ENCODE assay signal across 20 cellular contexts in the genomic region with DNA sequence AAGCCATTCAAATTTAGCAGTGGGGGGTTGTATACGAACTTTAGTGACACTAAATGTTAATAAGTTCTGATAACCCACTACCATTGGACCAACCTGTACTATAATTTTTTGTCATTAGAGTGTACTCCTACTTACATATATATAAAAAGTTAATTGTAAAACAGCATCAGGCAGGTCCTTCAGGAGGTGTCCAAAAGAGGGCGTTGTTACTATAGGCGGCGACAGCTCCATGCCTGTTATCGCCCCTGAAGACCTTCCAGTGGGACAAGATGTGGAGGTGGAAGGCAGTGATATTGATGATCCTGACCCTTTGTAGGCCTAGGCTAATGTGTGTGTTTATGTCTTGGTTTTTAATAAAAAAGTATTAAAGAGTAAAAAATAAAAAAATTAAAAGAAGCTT. TPM values are rescaled to one million over a fixed set of nuclear protein-coding genes. Genes with fewer than 3 reads are reported as not detected.
A peak's percentile ranks its signal among the peaks of the same experiment; 100 is the strongest.
DNase-seq lines count a peak whose midpoint lies in the region; FAIRE-seq and TF ChIP-seq lines count a peak whose summit lies in the region.
"Had no signal": no experiment of that assay in that cellular context is flagged by ENCODE, and none has a peak within 500 bp of the region (broad histone marks: within the 10 kb centered on the region; RNA-seq: fewer than 3 reads in every experiment).

No MANE protein-coding gene starts in this region.

- H3K36me3 Mint-ChIP-seq in activated naive CD8-positive, alpha-beta T cell treated with anti-CD3 and anti-CD28 coated beads for 36 hours, result peaks cover 9% of the 10 kb centered on the region

- H3K27ac ChIP-seq in breast epithelium, result no peak overlapping the region
- H3K27ac ChIP-seq: cardiac muscle cell, SK-N-MC, skin epidermis, thoracic aorta had no signal

- FAIRE-seq in A204.1 (lab: Jason Lieb, UNC) (peak; percentile 87), D721Med (lab: Jason Lieb, UNC) (no peak)
- FAIRE-seq: GM19239 had no signal

- no peaks in the 10 kb centered on the region for H3K36me3 ChIP-seq in breast epithelium
- H3K36me3 ChIP-seq: cardiac muscle cell had no signal

- intact Hi-C loops in posterior vena cava (cut with DNase I), result no loop called here
- intact Hi-C loops in breast epithelium (cut with DNase I; ENCODE audit: low total_unique reads), result loop anchor here (5.0 kb wide), 1 partner anchor 981 kb away; no protein-coding TSS in a partner anchor

- no peak overlapping the region for H3K27ac Mint-ChIP-seq in activated naive CD8-positive, alpha-beta T cell treated with anti-CD3 and anti-CD28 coated beads for 36 hours
- H3K27ac Mint-ChIP-seq: activated T-helper 1 cell treated with anti-CD3 and anti-CD28 coated beads, Interleukin-12 subunit alpha, Interleukin-12 subunit beta, Interleukin-2, Interleukin-4 antibody, amounts not matched to agents 30 ng/mL and 10 ng/mL and 1 ng/mL, durations not matched to agents 14 hours and 24 hours and 36 hours; IgD-negative memory B cell had no signal

- no peaks in the 10 kb centered on the region for H3K4me1 ChIP-seq in breast epithelium

- TF ChIP-seq CTCF in D721Med (IDR thresholded peaks at IDR 0.05; ENCODE audit: insufficient read depth, missing control alignments) (peak; percentile 16), breast epithelium (IDR thresholded peaks at IDR 0.05) (no peak)

- no peaks in the 10 kb centered on the region for H3K9me3 Mint-ChIP-seq in activated naive CD8-positive, alpha-beta T cell treated with anti-CD3 and anti-CD28 coated beads for 36 hours
- H3K9me3 Mint-ChIP-seq: activated T-helper 1 cell treated with anti-CD3 and anti-CD28 coated beads, Interleukin-12 subunit alpha, Interleukin-12 subunit beta, Interleukin-2, Interleukin-4 antibody, amounts not matched to agents 30 ng/mL and 10 ng/mL and 1 ng/mL, durations not matched to agents 14 hours and 24 hours and 36 hours; effector memory CD8-positive, alpha-beta T cell; IgD-negative memory B cell had no signal

- H3K4me3 Mint-ChIP-seq in activated naive CD8-positive, alpha-beta T cell treated with anti-CD3 and anti-CD28 coated beads for 36 hours, result no peak overlapping the region
- H3K4me3 Mint-ChIP-seq: activated T-helper 1 cell treated with anti-CD3 and anti-CD28 coated beads, Interleukin-12 subunit alpha, Interleukin-12 subunit beta, Interleukin-2, Interleukin-4 antibody, amounts not matched to agents 30 ng/mL and 10 ng/mL and 1 ng/mL, durations not matched to agents 14 hours and 24 hours and 36 hours; effector memory CD8-positive, alpha-beta T cell; IgD-negative memory B cell had no signal

- H3K27me3 ChIP-seq in breast epithelium, result no peaks in the 10 kb centered on the region
- H3K27me3 ChIP-seq: cardiac muscle cell had no signal

- H3K4me3 ChIP-seq in breast epithelium, result no peak overlapping the region
- H3K4me3 ChIP-seq: cardiac muscle cell, SK-N-MC, skin epidermis, thoracic aorta had no signal

- TF ChIP-seq POLR2A in breast epithelium (IDR thresholded peaks at IDR 0.05), result no peak

- H3K4me1 Mint-ChIP-seq in activated naive CD8-positive, alpha-beta T cell treated with anti-CD3 and anti-CD28 coated beads for 36 hours, result peaks cover 1% of the 10 kb centered on the region

- no peaks in the 10 kb centered on the region for H3K27me3 Mint-ChIP-seq in activated naive CD8-positive, alpha-beta T cell treated with anti-CD3 and anti-CD28 coated beads for 36 hours
- H3K27me3 Mint-ChIP-seq: effector memory CD8-positive, alpha-beta T cell; IgD-negative memory B cell had no signal

- DNase-seq in D721Med (ENCODE audit: insufficient read length, low spot score) (no peak), NCI-H526 treated with DMSO at 0.1 percent for 48 hours (lab: John Stamatoyannopoulos, UW) (peak; percentile 10), dermis blood vessel endothelial cell (peak; percentile 13), posterior vena cava (ENCODE audit: low spot score) (no peak), breast epithelium (ENCODE audit: low spot score in 2 of 2) (no peak)
- DNase-seq in stimulated activated CD4-positive, alpha-beta T cell treated with anti-CD3 and anti-CD28 coated beads, Interleukin-4, amount 100 ng/mL, for 1 hour, result no peak
- DNase-seq in activated naive CD8-positive, alpha-beta T cell treated with anti-CD3 and anti-CD28 coated beads for 36 hours, result no peak
- DNase-seq: DMS153; effector memory CD8-positive, alpha-beta T cell; left cardiac atrium; NCI-H1105 treated with DMSO at 0.1 percent for 48 hours; occipital lobe had no signal

- H3K9me3 ChIP-seq in breast epithelium, result no peaks in the 10 kb centered on the region
- H3K9me3 ChIP-seq: thoracic aorta had no signal

RNA-seq across cellular contexts. Expression of a gene that starts 27.5 kb away (rescaled TPM):
- total RNA-seq in dermis blood vessel endothelial cell, result 3.9 and 4.9 TPM in 2 replicates
- total RNA-seq in posterior vena cava, result 10 to 100 TPM in 1 of 2 donors, 1 to 10 TPM in 1; 9.1 to 10.8 TPM
- total RNA-seq in breast epithelium, result 1 to 10 TPM; 3.0 to 6.1 (median 3.9) TPM
- total RNA-seq in activated naive CD8-positive, alpha-beta T cell treated with anti-CD3 and anti-CD28 coated beads for 36 hours, result 1 to 10 TPM; 7.6 to 8.1 TPM

Comparison
In these comparisons a context has a peak if more than half of its experiments do, and no peak if none do; other contexts are left out.
1. DNase-seq: peak in NCI-H526 treated with DMSO at 0.1 percent for 48 hours (single experiment) and dermis blood vessel endothelial cell (single experiment); none in D721Med (single experiment), stimulated activated CD4-positive, alpha-beta T cell treated with anti-CD3 and anti-CD28 coated beads, Interleukin-4, amount 100 ng/mL, for 1 hour (single experiment), posterior vena cava (single experiment), breast epithelium (0 of 2) and activated naive CD8-positive, alpha-beta T cell treated with anti-CD3 and anti-CD28 coated beads for 36 hours (single experiment).